8 cellular contexts compared by ENCODE assay signal in genomic region chr6:147202516-147203310, GRCh38. TPM values are rescaled to one million over a fixed set of nuclear protein-coding genes. Genes with fewer than 3 reads are reported as not detected.
DNase-seq lines count a peak whose midpoint lies in the region; ATAC-seq and TF ChIP-seq lines count a peak whose summit lies in the region.

No MANE protein-coding gene starts in this region.

- no peaks in the 10 kb centered on the region for H3K27me3 ChIP-seq in esophagus muscularis mucosa
- no peaks in the 10 kb centered on the region for H3K27me3 ChIP-seq in muscle layer of duodenum (ENCODE audit: low read depth, low read length)

- H3K27ac ChIP-seq in esophagus muscularis mucosa (replicated peaks in 1 of 4), result peak overlapping the region; percentile 94 to 98 (median 95)
- peak overlapping the region; percentile 97 for H3K27ac ChIP-seq in muscle layer of duodenum (ENCODE audit: low read length)

- H3K9me3 ChIP-seq in esophagus muscularis mucosa, result no peaks in the 10 kb centered on the region
- H3K9me3 ChIP-seq in muscle layer of duodenum (ENCODE audit: control insufficient read depth in 1 of 2, low read length in 2 of 2), result no peaks in the 10 kb centered on the region

- DNase-seq in DMS53 (lab: John Stamatoyannopoulos, UW), result peak; percentile 95
- DNase-seq in Jurkat, Clone E6-1 (ENCODE audit: low read depth, low spot score), result peak; percentile 97
- DNase-seq in activated T-cell treated with anti-CD3 and anti-CD28 coated beads, Interleukin-2, amount 50 U/mL, for 48 hours, result peak; percentile 75 to 79
- peak; percentile 94 for DNase-seq in esophagus muscularis mucosa (ENCODE audit: extremely low spot score)
- DNase-seq in stimulated activated CD8-positive, alpha-beta memory T cell treated with anti-CD3 and anti-CD28 coated beads, Interleukin-7, amount 100 ng/mL, for 24 hours (ENCODE audit: low read depth), result peak; percentile 45

- intact Hi-C loops in esophagus muscularis mucosa (cut with DNase I), result loop anchor here (10.0 kb wide), 1 partner anchor 658 kb away; the partner anchor contains the start of gene RAB32

- no peaks in the 10 kb centered on the region for H3K36me3 ChIP-seq in esophagus muscularis mucosa
- H3K36me3 ChIP-seq in muscle layer of duodenum (ENCODE audit: control insufficient read depth in 1 of 2, insufficient read depth in 2 of 2, low read length in 2 of 2), result peaks cover 0 to 9% of the 10 kb centered on the region in 2 donors

- no peak for TF ChIP-seq POLR2A in esophagus muscularis mucosa (IDR thresholded peaks at IDR 0.05; ENCODE audit: low read depth)

- no peak for TF ChIP-seq CTCF in esophagus muscularis mucosa (IDR thresholded peaks at IDR 0.05)

- H3K4me1 ChIP-seq in esophagus muscularis mucosa, result peaks cover 0 to 33% (median 24%) of the 10 kb centered on the region in 4 donors
- peaks cover 0 to 6% of the 10 kb centered on the region in 2 donors for H3K4me1 ChIP-seq in muscle layer of duodenum (ENCODE audit: control insufficient read depth in 1 of 2, insufficient read depth in 2 of 2, low read length in 2 of 2)

- peak overlapping the region; percentile 90 for H3K4me3 ChIP-seq in Jurkat, Clone E6-1 (ENCODE audit: low read length)
- H3K4me3 ChIP-seq in esophagus muscularis mucosa (peak overlapping the region; percentile 83 to 97 (median 88)), muscle layer of duodenum (ENCODE audit: low read depth in 1 of 2, low read length in 2 of 2) (peak overlapping the region; percentile 88 to 93)

- no peak for TF ChIP-seq EP300 in esophagus muscularis mucosa (IDR thresholded peaks at IDR 0.05)

- WGBS in esophagus muscularis mucosa, result under 1% methylated on average over 31 of the region's 40 CpGs

- ATAC-seq in GM21619 (IDR thresholded peaks at IDR 0.05; ENCODE audit: unreplicated experiment), result peak; percentile 77

TF ChIP-seq in PFSK-1, 5 proteins besides CTCF, POLR2A, EP300 and RAD21:
- peak; percentile 54; the same call in 1 of the 2 replicates for TF ChIP-seq TAF1 (IDR thresholded peaks at IDR 0.05; ENCODE audit: borderline replicate concordance, insufficient read depth, low read length)
- TF ChIP-seq POLR2AphosphoS5 (IDR thresholded peaks at IDR 0.05; ENCODE audit: low read depth, low read length), result peak; percentile 63; the same call in 1 of the 2 replicates
- TF ChIP-seq FOXP2 (optimal IDR thresholded peaks at IDR 0.05; ENCODE audit: borderline replicate concordance, extremely low read depth, extremely low read length, insufficient read depth), result no peak
- TF ChIP-seq SIN3A (IDR thresholded peaks at IDR 0.05; ENCODE audit: borderline replicate concordance, insufficient read depth, low read length), result no peak
- no peak for TF ChIP-seq REST (IDR thresholded peaks at IDR 0.05; ENCODE audit: insufficient read depth in 1 of 2, low read depth in 2 of 2, low read length in 2 of 2)
TF ChIP-seq in PFSK-1: peak in this region for 2.

RNA-seq across cellular contexts. Expression of gene STXBP5, which starts 1.5 kb away (rescaled TPM):
- 5.9 TPM for polyA plus RNA-seq in Jurkat, Clone E6-1 (2012; ENCODE audit: insufficient read depth, insufficient read length)
- polyA plus RNA-seq in PFSK-1 (2012; ENCODE audit: insufficient read length, low read depth), result 11.6 TPM
- 10 to 100 TPM; 18.1 to 22.1 (median 20.0) TPM for total RNA-seq in esophagus muscularis mucosa

Comparison
In these comparisons a context has a peak if more than half of its experiments do, and no peak if none do; other contexts are left out.
1. Peak in every context shown above with its lines: DNase-seq, ATAC-seq, H3K4me3 ChIP-seq and H3K27ac ChIP-seq.
2. DNase-seq: peak in every context shown above with its lines; median percentile 97 in Jurkat, Clone E6-1; 95 in DMS53; 94 in esophagus muscularis mucosa; 77 in activated T-cell treated with anti-CD3 and anti-CD28 coated beads, Interleukin-2, amount 50 U/mL, for 48 hours; 45 in stimulated activated CD8-positive, alpha-beta memory T cell treated with anti-CD3 and anti-CD28 coated beads, Interleukin-7, amount 100 ng/mL, for 24 hours.